In the genomic region with DNA sequence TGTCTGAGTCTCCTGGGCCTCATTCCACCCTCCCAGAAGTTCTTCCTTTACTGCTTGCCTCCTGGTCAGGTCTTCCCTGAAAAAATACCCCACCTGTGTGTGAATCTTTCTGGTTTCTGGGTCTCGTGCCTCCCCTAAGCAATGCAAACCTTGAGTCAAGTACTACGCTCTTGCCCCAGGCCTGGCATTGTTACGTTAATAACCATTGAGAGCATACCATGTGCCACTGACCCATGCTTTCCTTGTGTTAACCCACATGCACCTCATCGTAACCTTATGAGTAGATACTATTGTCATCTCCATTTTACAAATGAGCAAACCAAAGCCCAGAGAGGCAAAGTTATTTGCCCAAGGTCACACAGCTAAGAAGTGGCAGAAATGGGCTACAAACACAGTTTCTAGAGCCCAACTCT, we compare ENCODE assay signal across 2 cellular contexts.
TF ChIP-seq lines count a peak whose summit lies in the region.

No MANE protein-coding gene starts in this region.

TF ChIP-seq in HEK293, 187 proteins besides CTCF, POLR2A, EP300 and RAD21:
- no peak for TF ChIP-seq ZNF501 (tag by site-specific recombination; IDR thresholded peaks at IDR 0.05)
- TF ChIP-seq ZNF768 (tag by site-specific recombination; IDR thresholded peaks at IDR 0.05): peak; percentile 78; the same call in 1 of the 2 replicates
- no peak for TF ChIP-seq SCRT2 (tag by site-specific recombination; IDR thresholded peaks at IDR 0.05)

TF ChIP-seq in K562, 482 proteins besides CTCF, POLR2A, EP300 and RAD21:
- TF ChIP-seq PURB (CRISPR knock-in tag; IDR thresholded peaks at IDR 0.05; ENCODE audit: low read depth) (no peak), KDM1A (IDR thresholded peaks at IDR 0.05) (peak in 1 of 2 experiments; percentile 31; a peak in 2 of 4 replicates), RBM25 (IDR thresholded peaks at IDR 0.05; ENCODE audit: low read depth, low read length, severe bottlenecking) (peak; percentile 73), BCOR (IDR thresholded peaks at IDR 0.05) (peak; percentile 60), HDAC2 (IDR thresholded peaks at IDR 0.05) (no peak), ZFP36 (IDR thresholded peaks at IDR 0.05; ENCODE audit: low read depth, low read length, partially characterized antibody) (peak; percentile 63), PTBP1 (IDR thresholded peaks at IDR 0.05; ENCODE audit: low read depth, low read length) (no peak)
- TF ChIP-seq, protein P1, sequence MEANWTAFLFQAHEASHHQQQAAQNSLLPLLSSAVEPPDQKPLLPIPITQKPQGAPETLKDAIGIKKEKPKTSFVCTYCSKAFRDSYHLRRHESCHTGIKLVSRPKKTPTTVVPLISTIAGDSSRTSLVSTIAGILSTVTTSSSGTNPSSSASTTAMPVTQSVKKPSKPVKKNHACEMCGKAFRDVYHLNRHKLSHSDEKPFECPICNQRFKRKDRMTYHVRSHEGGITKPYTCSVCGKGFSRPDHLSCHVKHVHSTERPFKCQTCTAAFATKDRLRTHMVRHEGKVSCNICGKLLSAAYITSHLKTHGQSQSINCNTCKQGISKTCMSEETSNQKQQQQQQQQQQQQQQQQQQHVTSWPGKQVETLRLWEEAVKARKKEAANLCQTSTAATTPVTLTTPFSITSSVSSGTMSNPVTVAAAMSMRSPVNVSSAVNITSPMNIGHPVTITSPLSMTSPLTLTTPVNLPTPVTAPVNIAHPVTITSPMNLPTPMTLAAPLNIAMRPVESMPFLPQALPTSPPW (CRISPR knock-in tag; IDR thresholded peaks at IDR 0.05): no peak
TF ChIP-seq in K562: peak in this region for 4.
